Comparison of ENCODE assay signal across 31 cellular contexts in genomic region chr6:30873137-30873640, GRCh38. TPM values are rescaled to one million over a fixed set of nuclear protein-coding genes. Genes with fewer than 3 reads are reported as not detected.
"Had no signal": no experiment of that assay in that cellular context is flagged by ENCODE, and none has a peak within 500 bp of the region (broad histone marks: within the 10 kb centered on the region; RNA-seq: fewer than 3 reads in every experiment).

No MANE protein-coding gene starts in this region.

- H3K27ac Mint-ChIP-seq: immature natural killer cell; mesothelial cell of epicardium; natural killer cell; nephron progenitor cell; neural progenitor cell; progenitor cell of endocrine pancreas; stimulated activated memory B cell treated with anti-CD40 and anti-IgM and Interleukin-4, amounts not matched to agents 10 μg/mL and 1 μg/mL and 100 μg/mL, for 72 hours; stimulated activated naive CD8-positive, alpha-beta T cell treated with anti-CD3 and anti-CD28 coated beads, Interleukin-15, amount 100 ng/mL, for 72 hours; type B pancreatic cell had no signal

- H3K4me3 Mint-ChIP-seq: immature natural killer cell; mesothelial cell of epicardium; natural killer cell; nephron progenitor cell; neural progenitor cell; stimulated activated memory B cell treated with anti-CD40 and anti-IgM and Interleukin-4, amounts not matched to agents 10 μg/mL and 1 μg/mL and 100 μg/mL, for 72 hours; stimulated activated naive CD8-positive, alpha-beta T cell treated with anti-CD3 and anti-CD28 coated beads, Interleukin-15, amount 100 ng/mL, for 72 hours; type B pancreatic cell had no signal

- ATAC-seq: natural killer cell; right lobe of liver; stimulated activated memory B cell treated with anti-CD40 and anti-IgM and Interleukin-4, amounts not matched to agents 10 μg/mL and 1 μg/mL and 100 μg/mL, for 72 hours; stimulated activated naive CD8-positive, alpha-beta T cell treated with anti-CD3 and anti-CD28 coated beads, Interleukin-15, amount 100 ng/mL, for 72 hours had no signal

- DNase-seq: hypothalamus; immature natural killer cell; left ventricle myocardium inferior; mesendoderm; naive B cell; natural killer cell; nephron progenitor cell; occipital lobe; ovary; right lobe of liver; stimulated activated CD4-positive, alpha-beta T cell treated with anti-CD3 and anti-CD28 coated beads, Interleukin-1b, Interleukin-23, amount 100 ng/mL, for 48 hours; stimulated activated CD4-positive, alpha-beta T cell treated with anti-CD3 and anti-CD28 coated beads, Interleukin-2, amount 100 ng/mL, for 48 hours; stimulated activated CD4-positive, alpha-beta T cell treated with anti-CD3 and anti-CD28 coated beads, Interleukin-4, amount 100 ng/mL, for 4 hours; stimulated activated CD8-positive, alpha-beta memory T cell treated with anti-CD3 and anti-CD28 coated beads, Interleukin-4, amount 100 ng/mL, for 48 hours; stimulated activated naive CD4-positive, alpha-beta T cell treated with Interleukin-2 at 50 U/mL for 16 hours; stimulated activated naive CD8-positive, alpha-beta T cell treated with anti-CD3 and anti-CD28 coated beads, Interleukin-15, amount 100 ng/mL, for 72 hours; substantia nigra; uterus had no signal

- H3K27me3 Mint-ChIP-seq: progenitor cell of endocrine pancreas; stimulated activated naive CD8-positive, alpha-beta T cell treated with anti-CD3 and anti-CD28 coated beads, Interleukin-15, amount 100 ng/mL, for 72 hours; type B pancreatic cell had no signal

RNA-seq across cellular contexts. Expression of gene SFTA2, which starts 58.8 kb away (rescaled TPM):
- total RNA-seq: left ventricle myocardium inferior, mesothelial cell of epicardium, mononuclear cell, natural killer cell, occipital lobe, pulmonary artery endothelial cell, renal cortical epithelial cell, right atrium auricular region, right lobe of liver, skeletal muscle tissue, smooth muscle cell, temporal lobe, tibial nerve had no signal
